ENCODE assay signal across 1 cellular context in genomic region chr10:125896088-125896934, GRCh38.
TF ChIP-seq lines count a peak whose summit lies in the region.

Gene FANK1 (plus strand): TSS chr10:125896564. CDS start chr10:125896643, 79 bp downstream.

TF ChIP-seq in HepG2, 621 proteins besides CTCF, POLR2A, EP300 and RAD21 (continued from another document):
- peak; percentile 53; the same call in 1 of the 2 replicates for TF ChIP-seq ZFP91 (CRISPR knock-in tag; IDR thresholded peaks at IDR 0.05; ENCODE audit: borderline replicate concordance)
- 0 out of 2 replicates have a peak, but pooled peaks have one; percentile 28 for TF ChIP-seq ZNF563 (CRISPR knock-in tag; IDR thresholded peaks at IDR 0.05)
- TF ChIP-seq, protein P1, sequence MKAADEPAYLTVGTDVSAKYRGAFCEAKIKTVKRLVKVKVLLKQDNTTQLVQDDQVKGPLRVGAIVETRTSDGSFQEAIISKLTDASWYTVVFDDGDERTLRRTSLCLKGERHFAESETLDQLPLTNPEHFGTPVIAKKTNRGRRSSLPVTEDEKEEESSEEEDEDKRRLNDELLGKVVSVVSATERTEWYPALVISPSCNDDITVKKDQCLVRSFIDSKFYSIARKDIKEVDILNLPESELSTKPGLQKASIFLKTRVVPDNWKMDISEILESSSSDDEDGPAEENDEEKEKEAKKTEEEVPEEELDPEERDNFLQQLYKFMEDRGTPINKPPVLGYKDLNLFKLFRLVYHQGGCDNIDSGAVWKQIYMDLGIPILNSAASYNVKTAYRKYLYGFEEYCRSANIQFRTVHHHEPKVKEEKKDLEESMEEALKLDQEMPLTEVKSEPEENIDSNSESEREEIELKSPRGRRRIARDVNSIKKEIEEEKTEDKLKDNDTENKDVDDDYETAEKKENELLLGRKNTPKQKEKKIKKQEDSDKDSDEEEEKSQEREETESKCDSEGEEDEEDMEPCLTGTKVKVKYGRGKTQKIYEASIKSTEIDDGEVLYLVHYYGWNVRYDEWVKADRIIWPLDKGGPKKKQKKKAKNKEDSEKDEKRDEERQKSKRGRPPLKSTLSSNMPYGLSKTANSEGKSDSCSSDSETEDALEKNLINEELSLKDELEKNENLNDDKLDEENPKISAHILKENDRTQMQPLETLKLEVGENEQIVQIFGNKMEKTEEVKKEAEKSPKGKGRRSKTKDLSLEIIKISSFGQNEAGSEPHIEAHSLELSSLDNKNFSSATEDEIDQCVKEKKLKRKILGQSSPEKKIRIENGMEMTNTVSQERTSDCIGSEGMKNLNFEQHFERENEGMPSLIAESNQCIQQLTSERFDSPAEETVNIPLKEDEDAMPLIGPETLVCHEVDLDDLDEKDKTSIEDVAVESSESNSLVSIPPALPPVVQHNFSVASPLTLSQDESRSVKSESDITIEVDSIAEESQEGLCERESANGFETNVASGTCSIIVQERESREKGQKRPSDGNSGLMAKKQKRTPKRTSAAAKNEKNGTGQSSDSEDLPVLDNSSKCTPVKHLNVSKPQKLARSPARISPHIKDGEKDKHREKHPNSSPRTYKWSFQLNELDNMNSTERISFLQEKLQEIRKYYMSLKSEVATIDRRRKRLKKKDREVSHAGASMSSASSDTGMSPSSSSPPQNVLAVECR (CRISPR knock-in tag; IDR thresholded peaks at IDR 0.05; ENCODE audit: borderline replicate concordance): peak; percentile 95
- TF ChIP-seq, protein P2, sequence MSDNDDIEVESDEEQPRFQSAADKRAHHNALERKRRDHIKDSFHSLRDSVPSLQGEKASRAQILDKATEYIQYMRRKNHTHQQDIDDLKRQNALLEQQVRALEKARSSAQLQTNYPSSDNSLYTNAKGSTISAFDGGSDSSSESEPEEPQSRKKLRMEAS (IDR thresholded peaks at IDR 0.05): peak; percentile 66
- 0 out of 2 replicates have a peak, but pooled peaks have one; percentile 41 for TF ChIP-seq ZNF724P (CRISPR knock-in tag; IDR thresholded peaks at IDR 0.05; ENCODE audit: borderline replicate concordance)
- TF ChIP-seq ISL2 (CRISPR knock-in tag; IDR thresholded peaks at IDR 0.05): peak; percentile 24; the same call in 1 of the 2 replicates
